Comparison of ENCODE assay signal across 8 cellular contexts in genomic region chr14:90235179-90235976, GRCh38. TPM values are rescaled to one million over a fixed set of nuclear protein-coding genes. Genes with fewer than 3 reads are reported as not detected.
A peak's percentile ranks its signal among the peaks of the same experiment; 100 is the strongest.
DNase-seq lines count a peak whose midpoint lies in the region; ATAC-seq, FAIRE-seq and TF ChIP-seq lines count a peak whose summit lies in the region.

No MANE protein-coding gene starts in this region.

- ATAC-seq in HG03354 (IDR thresholded peaks at IDR 0.05; ENCODE audit: poor library complexity, severe bottlenecking, unreplicated experiment) (peak; percentile 84), GM18858 (IDR thresholded peaks at IDR 0.05; ENCODE audit: unreplicated experiment) (no peak)

- H3K4me1 Mint-ChIP-seq in activated CD4-positive, alpha-beta T cell treated with anti-CD3 and anti-CD28 coated beads, Interleukin-2, amount 10 ng/mL, durations not matched to agents 7 days and 5 days, result peaks cover 5% of the 10 kb centered on the region

- H3K4me3 Mint-ChIP-seq in activated CD4-positive, alpha-beta T cell treated with anti-CD3 and anti-CD28 coated beads, Interleukin-2, amount 10 ng/mL, durations not matched to agents 7 days and 5 days, result no peak overlapping the region

- peak overlapping the region; percentile 19 for H3K27ac Mint-ChIP-seq in activated CD4-positive, alpha-beta T cell treated with anti-CD3 and anti-CD28 coated beads, Interleukin-2, amount 10 ng/mL, durations not matched to agents 7 days and 5 days

- H3K9me3 Mint-ChIP-seq in activated CD4-positive, alpha-beta T cell treated with anti-CD3 and anti-CD28 coated beads, Interleukin-2, amount 10 ng/mL, durations not matched to agents 7 days and 5 days, result peaks cover 25% of the 10 kb centered on the region

- POLR2A ChIA-PET in activated CD4-positive, alpha-beta T cell treated with anti-CD3 and anti-CD28 coated beads, Interleukin-2, amount 10 ng/mL, durations not matched to agents 7 days and 5 days (lab: Charles Lee), result no interaction called here

- CTCF ChIA-PET in activated CD4-positive, alpha-beta T cell treated with anti-CD3 and anti-CD28 coated beads, Interleukin-2, amount 10 ng/mL, durations not matched to agents 7 days and 5 days (lab: Charles Lee), result interaction anchor here (0.8 to 2.1 kb wide), 9 partner anchors 8 to 299 kb away, joined by 3 to 9 read pairs (median 3); no protein-coding TSS in a partner anchor

- TF ChIP-seq POLR2A in GM12891 (IDR thresholded peaks at IDR 0.05; ENCODE audit: low read depth, low read length), result no peak

- DNase-seq in GM12891 (ENCODE audit: insufficient read length, low spot score), result peak; percentile 57
- DNase-seq in NCI-H524 (lab: John Stamatoyannopoulos, UW), result peak; percentile 61 to 85
- peak; percentile 67 for DNase-seq in activated CD4-positive, alpha-beta T cell treated with anti-CD3 and anti-CD28 coated beads, Interleukin-2, amount 10 ng/mL, durations not matched to agents 7 days and 5 days
- DNase-seq in ecto neural progenitor cell (ENCODE audit: low spot score), result peak; percentile 88
- peak; percentile 60 to 69 for DNase-seq in lung microvascular endothelial cell (ENCODE audit: low read depth in 2 of 2)
- peak; percentile 40 to 41 for DNase-seq in stimulated activated CD8-positive, alpha-beta memory T cell treated with anti-CD3 and anti-CD28 coated beads, Interleukin-2, amount 100 ng/mL, for 1 hour (ENCODE audit: low read depth in 2 of 2)

- peaks cover 2% of the 10 kb centered on the region for H3K27me3 Mint-ChIP-seq in activated CD4-positive, alpha-beta T cell treated with anti-CD3 and anti-CD28 coated beads, Interleukin-2, amount 10 ng/mL, durations not matched to agents 7 days and 5 days

- FAIRE-seq in GM12891 (lab: Jason Lieb, UNC), result peak; percentile 71

- peaks cover 3% of the 10 kb centered on the region for H3K36me3 Mint-ChIP-seq in activated CD4-positive, alpha-beta T cell treated with anti-CD3 and anti-CD28 coated beads, Interleukin-2, amount 10 ng/mL, durations not matched to agents 7 days and 5 days (ENCODE audit: low read depth)

TF ChIP-seq in GM12891, 5 proteins besides CTCF, POLR2A, EP300 and RAD21:
- no peak for TF ChIP-seq POU2F2 (IDR thresholded peaks at IDR 0.05; ENCODE audit: low read depth, low read length)
- peak; percentile 42 for TF ChIP-seq SPI1 (IDR thresholded peaks at IDR 0.05; ENCODE audit: low read depth, low read length)

RNA-seq across cellular contexts. Expression of gene PSMC1, which starts 21.0 kb away (rescaled TPM):
- 136 TPM for polyA plus RNA-seq in GM12891 (2012; ENCODE audit: low read depth, missing spikeins)
- total RNA-seq in activated CD4-positive, alpha-beta T cell treated with anti-CD3 and anti-CD28 coated beads, Interleukin-2, amount 10 ng/mL, durations not matched to agents 7 days and 5 days, result 10 to 100 TPM; 78.6 to 85.6 TPM
- 56.7 and 66.3 TPM in 2 replicates for total RNA-seq in lung microvascular endothelial cell
